In the genomic region with DNA sequence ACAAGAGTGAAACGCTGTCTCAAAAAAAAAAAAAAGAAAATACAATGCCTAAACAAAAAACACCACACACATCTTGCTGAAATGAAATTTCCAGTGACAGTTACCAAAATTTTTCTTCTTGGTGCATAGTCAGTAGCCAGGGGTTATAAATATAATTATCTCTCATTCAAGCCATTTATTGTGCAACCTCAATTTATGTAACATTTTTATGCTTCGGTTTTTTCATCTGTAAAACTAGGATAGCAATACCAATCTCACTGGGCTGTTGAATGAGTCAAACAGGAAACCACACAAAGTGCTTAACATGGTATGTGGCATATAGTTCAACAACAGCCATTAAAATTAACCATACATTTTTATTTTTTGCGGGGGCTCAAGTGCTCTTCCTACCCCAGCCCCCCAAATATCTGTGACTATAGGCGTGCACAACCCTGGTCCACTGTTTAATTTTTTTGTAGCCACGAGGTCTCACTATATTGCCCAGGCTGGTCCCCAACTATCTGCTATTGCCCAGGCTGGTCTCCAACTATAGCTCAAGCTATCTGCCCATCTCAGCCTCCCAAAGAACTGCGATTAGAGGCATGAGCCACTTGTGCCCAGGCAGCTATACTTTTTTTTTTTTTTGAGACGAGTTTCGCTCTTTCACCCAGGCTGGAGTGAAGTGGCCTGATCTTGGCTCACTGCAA, we compare ENCODE assay signal across 9 cellular contexts. TPM values are rescaled to one million over a fixed set of nuclear protein-coding genes. Genes with fewer than 3 reads are reported as not detected.
DNase-seq lines count a peak whose midpoint lies in the region; ATAC-seq and TF ChIP-seq lines count a peak whose summit lies in the region.
"Had no signal": no experiment of that assay in that cellular context is flagged by ENCODE, and none has a peak within 500 bp of the region (broad histone marks: within the 10 kb centered on the region; RNA-seq: fewer than 3 reads in every experiment).

No MANE protein-coding gene starts in this region.

- TF ChIP-seq RAD21 in IMR-90 (IDR thresholded peaks at IDR 0.05; ENCODE audit: low read length): no peak

- H4K5ac ChIP-seq in IMR-90 (ENCODE audit: low read depth, low read length): no peak overlapping the region

- no TSS peak for BruUV-seq in IMR-90 (replicated peaks; lab: Mats Ljungman, UMichigan)

- peaks cover 27% of the 10 kb centered on the region for H3K4me1 Mint-ChIP-seq in activated CD4-positive, alpha-beta memory T cell treated with anti-CD3 and anti-CD28 coated beads for 36 hours (ENCODE audit: low read depth)

- H2AK9ac ChIP-seq in IMR-90 (replicated peaks; ENCODE audit: low read depth, low read length, poor library complexity): no peak overlapping the region

- no peak overlapping the region for H2BK20ac ChIP-seq in IMR-90 (ENCODE audit: low read depth, low read length)

- no peak overlapping the region for H4K8ac ChIP-seq in IMR-90 (ENCODE audit: low read depth in 2 of 2, low read length in 2 of 2)

- H3K9me1 ChIP-seq in IMR-90 (ENCODE audit: insufficient read depth, low read length): peaks cover 3% of the 10 kb centered on the region

- H3K27ac ChIP-seq in DND-41 (ENCODE audit: low read length): peak overlapping the region; percentile 32; the same call in 1 of the 2 replicates
- no peak overlapping the region for H3K27ac ChIP-seq in IMR-90 (ENCODE audit: insufficient read depth, low read length)
- H3K27ac ChIP-seq in right cardiac atrium (ENCODE audit: low read length): no peak overlapping the region
- H3K27ac ChIP-seq: PC-9 had no signal

- no peak overlapping the region for H3K56ac ChIP-seq in IMR-90 (ENCODE audit: extremely low read depth, insufficient read depth, low read length)

- no peak overlapping the region for H3K4me3 ChIP-seq in DND-41 (ENCODE audit: low read depth in 1 of 2, low read length in 2 of 2)
- no peak overlapping the region for H3K4me3 ChIP-seq in IMR-90 (ENCODE audit: insufficient read depth, low read depth, low read length)
- no peak overlapping the region for H3K4me3 ChIP-seq in right cardiac atrium (ENCODE audit: low read length)
- H3K4me3 ChIP-seq: PC-9 had no signal

- H3K27ac Mint-ChIP-seq in activated CD4-positive, alpha-beta memory T cell treated with anti-CD3 and anti-CD28 coated beads for 36 hours: peak overlapping the region; percentile 72

- H4K91ac ChIP-seq in IMR-90 (ENCODE audit: insufficient read depth, low read depth, low read length): no peak overlapping the region

- H3K79me2 ChIP-seq in DND-41 (ENCODE audit: insufficient read depth, low read length): peaks cover 52% of the 10 kb centered on the region

- ATAC-seq in DND-41 (ENCODE audit: insufficient read depth, low read depth): peak; percentile 39
- no peak for ATAC-seq in IMR-90 (ENCODE audit: low read depth)
- ATAC-seq in right cardiac atrium: no peak
- ATAC-seq in GM21515 (IDR thresholded peaks at IDR 0.05; ENCODE audit: unreplicated experiment): no peak

- peaks cover 37% of the 10 kb centered on the region for H3K36me3 ChIP-seq in DND-41 (ENCODE audit: insufficient read depth, low read length)
- peaks cover 15% of the 10 kb centered on the region for H3K36me3 ChIP-seq in IMR-90 (ENCODE audit: control insufficient read depth, insufficient read depth, low read length)

- dilution Hi-C loops in IMR-90 (cut with HindIII; ENCODE audit: low sequenced_read_pairs, unreplicated experiment): no loop called here

- H2BK15ac ChIP-seq in IMR-90 (ENCODE audit: low read depth, low read length): no peak overlapping the region

- H3K4me3 Mint-ChIP-seq in activated CD4-positive, alpha-beta memory T cell treated with anti-CD3 and anti-CD28 coated beads for 36 hours: peak overlapping the region; percentile 48

- H4K20me1 ChIP-seq in DND-41 (ENCODE audit: insufficient read depth, low read length) (peaks cover 8% of the 10 kb centered on the region), IMR-90 (ENCODE audit: insufficient read depth, low read length) (peaks cover 9% of the 10 kb centered on the region)

- POLR2A ChIA-PET in IMR-90 (lab: Charles Lee; ENCODE audit: unreplicated experiment): no interaction called here
- POLR2A ChIA-PET in activated CD4-positive, alpha-beta memory T cell treated with anti-CD3 and anti-CD28 coated beads for 36 hours (lab: Charles Lee): interaction anchor here (1.4 to 2.8 kb wide), 3 partner anchors 24 to 140 kb away, joined by 7 to 18 read pairs (median 9); no protein-coding TSS in a partner anchor

- peaks cover 5 to 37% of the 10 kb centered on the region in 2 experiments for H3K79me1 ChIP-seq in IMR-90 (ENCODE audit: low read depth in 1 of 2, low read length in 2 of 2)

- in situ Hi-C loops in IMR-90 (cut with MboI; ENCODE audit: low sequenced_read_pairs): no loop called here

- TF ChIP-seq CTCF in DND-41 (IDR thresholded peaks at IDR 0.05; ENCODE audit: borderline replicate concordance, extremely low read depth, low read length, poor library complexity, severe bottlenecking): no peak
- no peak for TF ChIP-seq CTCF in IMR-90 (conservative IDR thresholded peaks at IDR 0.05; ENCODE audit: low read depth, low read length)

- H3K9me3 ChIP-seq in DND-41 (ENCODE audit: insufficient read depth, low read length, severe bottlenecking): no peaks in the 10 kb centered on the region
- no peaks in the 10 kb centered on the region for H3K9me3 ChIP-seq in IMR-90 (ENCODE audit: control insufficient read depth, insufficient read depth, low read length)
- no peaks in the 10 kb centered on the region for H3K9me3 ChIP-seq in right cardiac atrium (ENCODE audit: control insufficient read depth, low read length)

- CTCF ChIA-PET in IMR-90 (lab: Yijun Ruan, JAX): interaction anchor here (1.1 kb wide), 1 partner anchor 55 kb away, joined by 3 read pairs; no protein-coding TSS in a partner anchor
- CTCF ChIA-PET in activated CD4-positive, alpha-beta memory T cell treated with anti-CD3 and anti-CD28 coated beads for 36 hours (lab: Charles Lee): interaction anchor here (1.3 to 1.4 kb wide), 2 partner anchors 10 to 12 kb away, joined by 4 read pairs; no protein-coding TSS in a partner anchor

- H3K9ac ChIP-seq in DND-41 (ENCODE audit: low read depth, low read length) (no peak overlapping the region), IMR-90 (ENCODE audit: low read depth, low read length) (no peak overlapping the region)

- no peak overlapping the region for H3K18ac ChIP-seq in IMR-90 (ENCODE audit: low read depth, low read length)

- no peaks in the 10 kb centered on the region for H3K9me3 Mint-ChIP-seq in activated CD4-positive, alpha-beta memory T cell treated with anti-CD3 and anti-CD28 coated beads for 36 hours

- intact Hi-C loops in IMR-90 (cut with micrococcal nuclease): no loop called here
- intact Hi-C loops in activated CD4-positive, alpha-beta memory T cell treated with anti-CD3 and anti-CD28 coated beads for 36 hours (cut with micrococcal nuclease): loop anchor here (1.0 kb wide), 1 partner anchor 44 kb away; no protein-coding TSS in a partner anchor
- intact Hi-C loops in right cardiac atrium (cut with DNase I): loop anchor here in 2 of 4 donors (10.0 kb wide), 2 partner anchors 134 to 146 kb away; no protein-coding TSS in a partner anchor

- no peak for TF ChIP-seq POLR2A in IMR-90 (IDR thresholded peaks at IDR 0.05; ENCODE audit: low read depth, low read length)

- no peak for DNase-seq in DND-41
- DNase-seq in IMR-90: peak; percentile 74
- DNase-seq in activated CD4-positive, alpha-beta memory T cell treated with anti-CD3 and anti-CD28 coated beads for 36 hours: peak; percentile 16
- DNase-seq in hepatic stellate cell (ENCODE audit: low spot score): peak; percentile 56
- DNase-seq in right cardiac atrium: no peak
- no peak for DNase-seq in D341Med (ENCODE audit: low spot score)
- DNase-seq in SKM-1 (lab: John Stamatoyannopoulos, UW; ENCODE audit: unreplicated experiment): no peak

- peak overlapping the region; percentile 2 for H2BK5ac ChIP-seq in IMR-90 (ENCODE audit: low read depth, low read length, poor library complexity, severe bottlenecking)

- no peak overlapping the region for H3K23ac ChIP-seq in IMR-90 (ENCODE audit: low read depth, low read length)

- 83% methylated on average over 4 of the region's 8 CpGs; no CpG with 5 or more reads in 1 of the 2 experiments for WGBS in IMR-90 (ENCODE audit: extremely low coverage in 2 of 2, insufficient read length in 1 of 2), 2 experiments
- 81% methylated on average over 8 of the region's 8 CpGs for WGBS in right cardiac atrium

- H3K27me3 Mint-ChIP-seq in activated CD4-positive, alpha-beta memory T cell treated with anti-CD3 and anti-CD28 coated beads for 36 hours: no peaks in the 10 kb centered on the region

- H2AFZ ChIP-seq in DND-41 (ENCODE audit: low read depth, low read length): no peak overlapping the region
- H2AFZ ChIP-seq in IMR-90 (replicated peaks; ENCODE audit: low read length, poor library complexity): no peak overlapping the region
- H2AFZ ChIP-seq: PC-9 had no signal

- H3K4me2 ChIP-seq in DND-41 (ENCODE audit: insufficient read depth, low read length) (peak overlapping the region; percentile 21; the same call in 1 of the 2 replicates), IMR-90 (ENCODE audit: low read depth, low read length) (no peak overlapping the region)
- H3K4me2 ChIP-seq: PC-9 had no signal

- no peak overlapping the region for H3K4ac ChIP-seq in IMR-90 (ENCODE audit: low read depth, low read length)

- H3K27me3 ChIP-seq in DND-41 (ENCODE audit: insufficient read depth, low read length, poor library complexity) (no peaks in the 10 kb centered on the region), IMR-90 (ENCODE audit: control insufficient read depth, insufficient read depth, low read length) (no peaks in the 10 kb centered on the region), right cardiac atrium (ENCODE audit: control insufficient read depth, insufficient read depth) (no peaks in the 10 kb centered on the region)

- no peak overlapping the region for H2AK5ac ChIP-seq in IMR-90 (ENCODE audit: low read depth, low read length)

- no peak overlapping the region for H3K14ac ChIP-seq in IMR-90 (replicated peaks; ENCODE audit: low read depth, low read length)

- H3K4me1 ChIP-seq in DND-41 (ENCODE audit: insufficient read depth, low read length): peaks cover 34% of the 10 kb centered on the region
- H3K4me1 ChIP-seq in IMR-90 (ENCODE audit: control insufficient read depth, insufficient read depth, low read length): no peaks in the 10 kb centered on the region; the same call in 1 of the 2 replicates
- peaks cover 5% of the 10 kb centered on the region for H3K4me1 ChIP-seq in right cardiac atrium (ENCODE audit: control insufficient read depth, insufficient read depth, low read length)

- peaks cover 33% of the 10 kb centered on the region for H3K36me3 Mint-ChIP-seq in activated CD4-positive, alpha-beta memory T cell treated with anti-CD3 and anti-CD28 coated beads for 36 hours

- H2BK120ac ChIP-seq in IMR-90 (ENCODE audit: low read depth, low read length): no peak overlapping the region

RNA-seq across cellular contexts. Expression of gene COG4, which starts 2.6 kb away (rescaled TPM):
- total RNA-seq in IMR-90 (2012; rRNA removed) (85.0 and 96.1 TPM in 2 replicates), right cardiac atrium (10 to 100 TPM; 30.7 to 40.8 (median 37.3) TPM)
- polyA plus RNA-seq in IMR-90 (2012; rRNA removed) (47.5 and 49.7 TPM in 2 replicates), right cardiac atrium (29.2 TPM)
- polyA plus RNA-seq in IMR-90 (2012; cell fraction: cytosol; rRNA removed): 71.3 and 112 TPM in 2 replicates
- 77.5 and 117 TPM in 2 replicates for polyA plus RNA-seq in IMR-90 (2012; cell fraction: nucleus; rRNA removed; ENCODE audit: low replicate concordance)
- total RNA-seq in activated CD4-positive, alpha-beta memory T cell treated with anti-CD3 and anti-CD28 coated beads for 36 hours: 10 to 100 TPM; 35.9 to 40.2 TPM

RNA-seq across cellular contexts. Expression of gene SF3B3, which starts 2.9 kb away (rescaled TPM):
- total RNA-seq in IMR-90 (2012; rRNA removed) (97.9 and 112 TPM in 2 replicates), right cardiac atrium (100 to 1,000 TPM; 138 to 154 (median 144) TPM)
- polyA plus RNA-seq in IMR-90 (2012; rRNA removed) (123 and 134 TPM in 2 replicates), right cardiac atrium (67.5 TPM)
- 57.4 and 93.9 TPM in 2 replicates for polyA plus RNA-seq in IMR-90 (2012; cell fraction: cytosol; rRNA removed)
- polyA plus RNA-seq in IMR-90 (2012; cell fraction: nucleus; rRNA removed; ENCODE audit: low replicate concordance): 86.5 and 136 TPM in 2 replicates
- 100 to 1,000 TPM; 450 to 453 TPM for total RNA-seq in activated CD4-positive, alpha-beta memory T cell treated with anti-CD3 and anti-CD28 coated beads for 36 hours

Comparison
In these comparisons a context has a peak if more than half of its experiments do, and no peak if none do; other contexts are left out.
1. DNase-seq: peak in IMR-90 (single experiment), activated CD4-positive, alpha-beta memory T cell treated with anti-CD3 and anti-CD28 coated beads for 36 hours (single experiment) and hepatic stellate cell (single experiment); none in DND-41 (single experiment), right cardiac atrium (0 of 3), D341Med (single experiment) and SKM-1 (single experiment).